1 cellular context compared by ENCODE assay signal in genomic region chr1:206708058-206708457, GRCh38.
TF ChIP-seq lines count a peak whose summit lies in the region.

No MANE protein-coding gene starts in this region.

TF ChIP-seq in GM12878, 131 proteins besides CTCF, POLR2A, EP300 and RAD21 (continued from another document and continues in another):
- TF ChIP-seq REST (IDR thresholded peaks at IDR 0.05; ENCODE audit: low read depth, low read length), result no peak
- no peak for TF ChIP-seq BACH1 (IDR thresholded peaks at IDR 0.05; ENCODE audit: borderline replicate concordance)
- no peak for TF ChIP-seq E2F8 (IDR thresholded peaks at IDR 0.05; ENCODE audit: low read depth, partially characterized antibody)
- TF ChIP-seq RELB (IDR thresholded peaks at IDR 0.05; ENCODE audit: low read depth), result peak; percentile 21; the same call in 1 of the 2 replicates
- TF ChIP-seq PAX5 (IDR thresholded peaks at IDR 0.05; ENCODE audit: borderline replicate concordance, low read depth, low read length), result no peak
- TF ChIP-seq JUND (IDR thresholded peaks at IDR 0.05; ENCODE audit: low read depth, low read length), result no peak
- no peak for TF ChIP-seq STAT3 (IDR thresholded peaks at IDR 0.05; ENCODE audit: low read depth, low read length)
- no peak for TF ChIP-seq SMAD1 (IDR thresholded peaks at IDR 0.05; ENCODE audit: low read depth, partially characterized antibody)
- TF ChIP-seq MTA2 (IDR thresholded peaks at IDR 0.05; ENCODE audit: low read depth), result peak; percentile 43; the same call in 1 of the 2 replicates
- no peak for TF ChIP-seq USF1 (IDR thresholded peaks at IDR 0.05; ENCODE audit: borderline replicate concordance, extremely low read length, insufficient read depth, low read depth, low read length)
- TF ChIP-seq EED (IDR thresholded peaks at IDR 0.05; ENCODE audit: low read depth), result peak; percentile 92
- no peak for TF ChIP-seq PBX3 (IDR thresholded peaks at IDR 0.05; ENCODE audit: insufficient replicate concordance, low read depth, low read length)
- no peak for TF ChIP-seq ELK1 (IDR thresholded peaks at IDR 0.05; ENCODE audit: low read depth, low read length)
- no peak for TF ChIP-seq CEBPB (IDR thresholded peaks at IDR 0.05; ENCODE audit: borderline replicate concordance in 1 of 2, low read depth in 2 of 2, low read length in 2 of 2)
- no peak for TF ChIP-seq NRF1 (conservative IDR thresholded peaks at IDR 0.05; ENCODE audit: low read depth, low read length)
- no peak for TF ChIP-seq E2F4 (IDR thresholded peaks at IDR 0.05; ENCODE audit: low read depth, low read length)
- no peak for TF ChIP-seq CUX1 (IDR thresholded peaks at IDR 0.05; ENCODE audit: insufficient replicate concordance, low read depth, low read length)
- TF ChIP-seq NR2F1 (conservative IDR thresholded peaks at IDR 0.05), result peak; percentile 79
- TF ChIP-seq MEF2A (IDR thresholded peaks at IDR 0.05; ENCODE audit: insufficient read depth, low read depth, low read length), result 0 out of 2 replicates have a peak, but pooled peaks have one; percentile 45
- no peak for TF ChIP-seq ESRRA (IDR thresholded peaks at IDR 0.05; ENCODE audit: low read length)
- TF ChIP-seq TBL1XR1 (IDR thresholded peaks at IDR 0.05; ENCODE audit: low read depth, low read length), result 0 out of 2 replicates have a peak, but pooled peaks have one; percentile 60
- TF ChIP-seq BCL11A (IDR thresholded peaks at IDR 0.05; ENCODE audit: low read depth, low read length), result peak; percentile 47; the same call in 1 of the 2 replicates
- TF ChIP-seq SPI1 (IDR thresholded peaks at IDR 0.05; ENCODE audit: borderline replicate concordance, insufficient read depth, low read depth, low read length), result no peak
- no peak for TF ChIP-seq RELA (IDR thresholded peaks at IDR 0.05; ENCODE audit: borderline replicate concordance, partially characterized antibody)
- TF ChIP-seq JUNB (IDR thresholded peaks at IDR 0.05), result no peak
- TF ChIP-seq SIN3A (IDR thresholded peaks at IDR 0.05; ENCODE audit: low read depth, low read length), result no peak
- peak; percentile 68; the same call in 1 of the 2 replicates for TF ChIP-seq TCF3 (IDR thresholded peaks at IDR 0.05; ENCODE audit: borderline replicate concordance, insufficient read depth, low read depth, low read length)
- TF ChIP-seq ASH2L (IDR thresholded peaks at IDR 0.05; ENCODE audit: borderline replicate concordance, low read depth), result no peak
- no peak for TF ChIP-seq SMC3 (IDR thresholded peaks at IDR 0.05; ENCODE audit: borderline replicate concordance, low read length)
- no peak for TF ChIP-seq FOS (IDR thresholded peaks at IDR 0.05; ENCODE audit: borderline replicate concordance, extremely low read depth, insufficient read length)
- TF ChIP-seq CHD1 (IDR thresholded peaks at IDR 0.05; ENCODE audit: low read depth, low read length), result no peak
- TF ChIP-seq HDAC6 (IDR thresholded peaks at IDR 0.05; ENCODE audit: unreplicated experiment), result no peak
- no peak for TF ChIP-seq PML (IDR thresholded peaks at IDR 0.05; ENCODE audit: low read length)
- TF ChIP-seq DPF2 (IDR thresholded peaks at IDR 0.05), result peak; percentile 32; the same call in 1 of the 2 replicates
- TF ChIP-seq RCOR1 (conservative IDR thresholded peaks at IDR 0.05; ENCODE audit: low read depth, low read length), result no peak
- no peak for TF ChIP-seq NR2C1 (IDR thresholded peaks at IDR 0.05)
- no peak for TF ChIP-seq BCL3 (IDR thresholded peaks at IDR 0.05; ENCODE audit: borderline replicate concordance, insufficient read depth, low read depth, low read length, poor library complexity, severe bottlenecking)
